19 cellular contexts compared by ENCODE assay signal in genomic region chr11:78212586-78213371, GRCh38. TPM values are rescaled to one million over a fixed set of nuclear protein-coding genes. Genes with fewer than 3 reads are reported as not detected.
DNase-seq lines count a peak whose midpoint lies in the region; ATAC-seq and TF ChIP-seq lines count a peak whose summit lies in the region.
"Had no signal": no experiment of that assay in that cellular context is flagged by ENCODE, and none has a peak within 500 bp of the region (broad histone marks: within the 10 kb centered on the region; RNA-seq: fewer than 3 reads in every experiment).

No MANE protein-coding gene starts in this region.

- H3K9me2 ChIP-seq in OCI-LY7 (ENCODE audit: insufficient read depth, low read length): no peaks in the 10 kb centered on the region

- DNase-seq in AG04449 (ENCODE audit: low read depth, low spot score): peak; percentile 64
- peak; percentile 33 for DNase-seq in H7
- peak; percentile 21 for DNase-seq in dedifferentiated amniotic fluid mesenchymal stem cell (ENCODE audit: extremely low spot score)
- DNase-seq in left lung: no peak
- no peak for DNase-seq in AML-193 (lab: John Stamatoyannopoulos, UW)
- DNase-seq in glutamatergic neuron: no peak
- DNase-seq in OCI-LY7 (ENCODE audit: low spot score): no peak
- no peak for DNase-seq in activated CD4-positive, alpha-beta T cell treated with anti-CD3 and anti-CD28 coated beads, Interleukin-2, amount 10 ng/mL, durations not matched to agents 24 days and 14 days
- DNase-seq: activated CD8-positive, alpha-beta memory T cell treated with anti-CD3 and anti-CD28 coated beads, Interleukin-2, amount 50 U/mL, for 48 hours; activated naive CD8-positive, alpha-beta T cell treated with anti-CD3 and anti-CD28 coated beads, Interleukin-2, amount 50 U/mL, for 24 hours; cortex of kidney; erythroblast; NCI-H748 treated with DMSO at 0.1 percent for 48 hours; stimulated activated CD4-positive, alpha-beta T cell treated with anti-CD3 and anti-CD28 coated beads, Interleukin-4, amount 100 ng/mL, for 4 hours; T-helper 1 cell had no signal

- H3K36me3 Mint-ChIP-seq in glutamatergic neuron (ENCODE audit: unreplicated experiment): peaks cover 18% of the 10 kb centered on the region
- H3K36me3 Mint-ChIP-seq in activated CD4-positive, alpha-beta T cell treated with anti-CD3 and anti-CD28 coated beads, Interleukin-2, amount 10 ng/mL, durations not matched to agents 24 days and 14 days (ENCODE audit: low read depth): peaks cover 63% of the 10 kb centered on the region

- no peaks in the 10 kb centered on the region for H4K20me1 ChIP-seq in OCI-LY7 (ENCODE audit: insufficient read depth, low read length)

- H3K27me3 Mint-ChIP-seq in glutamatergic neuron (ENCODE audit: unreplicated experiment): peaks cover 29% of the 10 kb centered on the region
- H3K27me3 Mint-ChIP-seq in activated CD4-positive, alpha-beta T cell treated with anti-CD3 and anti-CD28 coated beads, Interleukin-2, amount 10 ng/mL, durations not matched to agents 24 days and 14 days: no peaks in the 10 kb centered on the region
- H3K27me3 Mint-ChIP-seq: activated naive CD8-positive, alpha-beta T cell treated with anti-CD3 and anti-CD28 coated beads, Interleukin-2, amount 50 U/mL, for 24 hours; type B pancreatic cell had no signal

- H3K27ac Mint-ChIP-seq in glutamatergic neuron (ENCODE audit: unreplicated experiment): no peak overlapping the region
- no peak overlapping the region for H3K27ac Mint-ChIP-seq in activated CD4-positive, alpha-beta T cell treated with anti-CD3 and anti-CD28 coated beads, Interleukin-2, amount 10 ng/mL, durations not matched to agents 24 days and 14 days
- H3K27ac Mint-ChIP-seq: activated naive CD8-positive, alpha-beta T cell treated with anti-CD3 and anti-CD28 coated beads, Interleukin-2, amount 50 U/mL, for 24 hours; nephron; type B pancreatic cell had no signal

- ATAC-seq in left lung: peak; percentile 14
- ATAC-seq: activated naive CD8-positive, alpha-beta T cell treated with anti-CD3 and anti-CD28 coated beads, Interleukin-2, amount 50 U/mL, for 24 hours had no signal

- POLR2A ChIA-PET in AG04449 (lab: Yijun Ruan, JAX) (interaction anchor here (1.0 kb wide), 1 partner anchor 25 kb away, joined by 3 read pairs; the partner anchor contains the start of genes KCTD21 and USP35), OCI-LY7 (lab: Charles Lee) (no interaction called here)

- no peaks in the 10 kb centered on the region for H3K79me2 ChIP-seq in OCI-LY7 (ENCODE audit: insufficient read depth, low read depth, low read length)

- H3K4me1 Mint-ChIP-seq in glutamatergic neuron (ENCODE audit: low read depth, unreplicated experiment): no peaks in the 10 kb centered on the region
- peaks cover 9% of the 10 kb centered on the region for H3K4me1 Mint-ChIP-seq in activated CD4-positive, alpha-beta T cell treated with anti-CD3 and anti-CD28 coated beads, Interleukin-2, amount 10 ng/mL, durations not matched to agents 24 days and 14 days
- H3K4me1 Mint-ChIP-seq: activated naive CD8-positive, alpha-beta T cell treated with anti-CD3 and anti-CD28 coated beads, Interleukin-2, amount 50 U/mL, for 24 hours; nephron had no signal

- H3K4me3 Mint-ChIP-seq in glutamatergic neuron (ENCODE audit: unreplicated experiment): no peak overlapping the region
- H3K4me3 Mint-ChIP-seq in activated CD4-positive, alpha-beta T cell treated with anti-CD3 and anti-CD28 coated beads, Interleukin-2, amount 10 ng/mL, durations not matched to agents 24 days and 14 days: no peak overlapping the region
- H3K4me3 Mint-ChIP-seq: activated naive CD8-positive, alpha-beta T cell treated with anti-CD3 and anti-CD28 coated beads, Interleukin-2, amount 50 U/mL, for 24 hours; nephron; type B pancreatic cell had no signal

- H2AFZ ChIP-seq in OCI-LY7 (ENCODE audit: low read length): no peak overlapping the region

- TF ChIP-seq CTCF in AG04449 (IDR thresholded peaks at IDR 0.05; ENCODE audit: insufficient read depth, low read length, missing control alignments): no peak
- no peak for TF ChIP-seq CTCF in left lung (IDR thresholded peaks at IDR 0.05)
- TF ChIP-seq CTCF in glutamatergic neuron (IDR thresholded peaks at IDR 0.05; ENCODE audit: partially characterized antibody, unreplicated experiment): no peak
- no peak for TF ChIP-seq CTCF in OCI-LY7 (conservative IDR thresholded peaks at IDR 0.05; ENCODE audit: low read length)

- peaks cover 39% of the 10 kb centered on the region for H3K9me3 Mint-ChIP-seq in glutamatergic neuron (ENCODE audit: unreplicated experiment)
- H3K9me3 Mint-ChIP-seq in activated CD4-positive, alpha-beta T cell treated with anti-CD3 and anti-CD28 coated beads, Interleukin-2, amount 10 ng/mL, durations not matched to agents 24 days and 14 days: no peaks in the 10 kb centered on the region
- H3K9me3 Mint-ChIP-seq: activated naive CD8-positive, alpha-beta T cell treated with anti-CD3 and anti-CD28 coated beads, Interleukin-2, amount 50 U/mL, for 24 hours; nephron had no signal

- BruUV-seq in OCI-LY7 (replicated peaks; lab: Mats Ljungman, UMichigan): no TSS peak

- CTCF ChIA-PET in AG04449 (lab: Yijun Ruan, JAX) (interaction anchor here (0.9 to 1.4 kb wide), 3 partner anchors 15 to 353 kb away, joined by 3 to 5 read pairs (median 4); no protein-coding TSS in a partner anchor), OCI-LY7 (lab: Charles Lee; ENCODE audit: unreplicated experiment) (no interaction called here)

- intact Hi-C loops in left lung (cut with DNase I) (no loop called here), OCI-LY7 (cut with micrococcal nuclease; ENCODE audit: unreplicated experiment) (no loop called here)
- intact Hi-C loops in activated CD4-positive, alpha-beta T cell treated with anti-CD3 and anti-CD28 coated beads, Interleukin-2, amount 10 ng/mL, durations not matched to agents 24 days and 14 days (cut with micrococcal nuclease): no loop called here

- H3K9me3 ChIP-seq in left lung (no peaks in the 10 kb centered on the region), OCI-LY7 (ENCODE audit: low read length) (no peaks in the 10 kb centered on the region)

- H3K4me2 ChIP-seq in OCI-LY7 (ENCODE audit: low read length): no peak overlapping the region

- H3K4me1 ChIP-seq in left lung (peaks cover 0 to 5% of the 10 kb centered on the region in 2 donors), OCI-LY7 (ENCODE audit: insufficient read depth, low read length, poor library complexity, severe bottlenecking) (no peaks in the 10 kb centered on the region)

- H3K36me3 ChIP-seq in H7 (replicated peaks; ENCODE audit: control insufficient read depth, insufficient read depth, low read length): no peaks in the 10 kb centered on the region; the same call in none of the 2 replicates
- H3K36me3 ChIP-seq in left lung: peaks cover 0 to 71% of the 10 kb centered on the region in 2 donors
- no peaks in the 10 kb centered on the region for H3K36me3 ChIP-seq in OCI-LY7 (ENCODE audit: insufficient read depth, low read length)

- no peaks in the 10 kb centered on the region for H3K27me3 ChIP-seq in H7 (ENCODE audit: control insufficient read depth, insufficient read depth, low read length)
- no peaks in the 10 kb centered on the region for H3K27me3 ChIP-seq in left lung

- H3K4me3 ChIP-seq in AG04449 (ENCODE audit: low read depth, low read length) (no peak overlapping the region), H7 (ENCODE audit: insufficient read depth, low read depth, low read length) (no peak overlapping the region), left lung (no peak overlapping the region), OCI-LY7 (ENCODE audit: low read depth, low read length, poor library complexity, severe bottlenecking) (no peak overlapping the region)
- H3K4me3 ChIP-seq: lung had no signal

- H3K27ac ChIP-seq in left lung: no peak overlapping the region
- H3K27ac ChIP-seq in OCI-LY7 (ENCODE audit: low read depth, low read length, poor library complexity, severe bottlenecking): no peak overlapping the region
- H3K27ac ChIP-seq: RWPE1 had no signal

RNA-seq across cellular contexts. Expression of gene USP35, which starts 24.1 kb away (rescaled TPM):
- total RNA-seq in H7 (2014; rRNA removed; shearing (Covaris generic)): 5.1 and 7.5 TPM in 2 replicates
- 1 to 10 TPM; 7.4 to 8.0 TPM for total RNA-seq in left lung
- 34.2 TPM for total RNA-seq in glutamatergic neuron (ENCODE audit: unreplicated experiment)
- 3.2 and 3.4 TPM in 2 replicates for total RNA-seq in OCI-LY7 (2014; rRNA removed; shearing (Covaris generic))
- total RNA-seq in OCI-LY7 (2022): 4.8 and 4.9 TPM in 2 replicates
- 10.4 and 13.1 TPM in 2 replicates for total RNA-seq in activated CD4-positive, alpha-beta T cell treated with anti-CD3 and anti-CD28 coated beads, Interleukin-2, amount 10 ng/mL, durations not matched to agents 24 days and 14 days

RNA-seq across cellular contexts. Expression of gene KCTD21, which starts 24.4 kb away (rescaled TPM):
- 2.8 and 3.2 TPM in 2 replicates for total RNA-seq in H7 (2014; rRNA removed; shearing (Covaris generic))
- total RNA-seq in left lung (10 to 100 TPM; 11.8 to 12.0 TPM), glutamatergic neuron (ENCODE audit: unreplicated experiment) (9.7 TPM), OCI-LY7 (2022) (2.5 and 2.7 TPM in 2 replicates)
- 1.5 and 2.8 TPM in 2 replicates for total RNA-seq in OCI-LY7 (2014; rRNA removed; shearing (Covaris generic))
- 11.7 and 12.0 TPM in 2 replicates for total RNA-seq in activated CD4-positive, alpha-beta T cell treated with anti-CD3 and anti-CD28 coated beads, Interleukin-2, amount 10 ng/mL, durations not matched to agents 24 days and 14 days

Comparison
In these comparisons a context has a peak if more than half of its experiments do, and no peak if none do; other contexts are left out.
1. DNase-seq: peak in AG04449 (single experiment), H7 (single experiment) and dedifferentiated amniotic fluid mesenchymal stem cell (single experiment); none in left lung (0 of 2), AML-193 (0 of 2), glutamatergic neuron (single experiment), OCI-LY7 (single experiment) and activated CD4-positive, alpha-beta T cell treated with anti-CD3 and anti-CD28 coated beads, Interleukin-2, amount 10 ng/mL, durations not matched to agents 24 days and 14 days (single experiment).